In the genomic region with DNA sequence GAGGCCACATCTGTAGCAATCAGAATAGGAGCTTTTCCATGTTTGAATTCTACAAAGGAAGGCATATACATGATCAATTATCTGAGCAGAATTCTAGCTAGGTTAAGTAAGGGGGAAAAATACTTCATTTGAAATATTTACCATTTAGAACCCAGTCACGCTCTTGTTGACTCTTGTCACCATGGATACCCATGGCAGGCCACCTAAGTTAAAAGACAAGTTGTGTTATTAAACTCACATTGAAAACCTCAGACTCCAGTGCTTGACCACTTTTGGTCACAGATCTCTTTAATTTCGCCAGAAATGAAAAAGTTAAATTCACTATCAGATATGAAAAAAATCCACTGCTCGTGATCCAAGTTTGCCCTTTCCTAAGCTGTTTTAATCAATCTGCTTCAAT, we compare ENCODE assay signal across 13 cellular contexts. TPM values are rescaled to one million over a fixed set of nuclear protein-coding genes. Genes with fewer than 3 reads are reported as not detected.
DNase-seq lines count a peak whose midpoint lies in the region; ATAC-seq and TF ChIP-seq lines count a peak whose summit lies in the region.
"Had no signal": no experiment of that assay in that cellular context is flagged by ENCODE, and none has a peak within 500 bp of the region (broad histone marks: within the 10 kb centered on the region; RNA-seq: fewer than 3 reads in every experiment).

No MANE protein-coding gene starts in this region.

- no peaks in the 10 kb centered on the region for H3K27me3 ChIP-seq in RWPE2 (ENCODE audit: insufficient read depth, poor library complexity, severe bottlenecking)
- no peaks in the 10 kb centered on the region for H3K27me3 ChIP-seq in psoas muscle (ENCODE audit: insufficient read depth in 3 of 3, low read length in 2 of 3)
- H3K27me3 ChIP-seq in prostate gland (replicated peaks; ENCODE audit: insufficient read depth): no peaks in the 10 kb centered on the region

- peaks cover 86% of the 10 kb centered on the region for H3K36me3 Mint-ChIP-seq in activated CD4-positive, alpha-beta T cell treated with anti-CD3 and anti-CD28 coated beads, Interleukin-2, amount 10 ng/mL, durations not matched to agents 24 days and 14 days (ENCODE audit: low read depth)

- no peak for DNase-seq in activated CD4-positive, alpha-beta T cell treated with anti-CD3 and anti-CD28 coated beads, Interleukin-2, amount 10 ng/mL, durations not matched to agents 24 days and 14 days
- no peak for DNase-seq in activated CD4-positive, alpha-beta T cell treated with anti-CD3 and anti-CD28 coated beads for 48 hours
- no peak for DNase-seq in RWPE2 (ENCODE audit: low spot score)
- peak; percentile 5 for DNase-seq in dermis blood vessel endothelial cell
- no peak for DNase-seq in psoas muscle
- DNase-seq in HEK293T (ENCODE audit: extremely low spot score): no peak
- no peak for DNase-seq in prostate gland (ENCODE audit: low spot score)
- no peak for DNase-seq in G401 (ENCODE audit: low spot score)
- DNase-seq: left cardiac atrium; NCI-H524 treated with DMSO at 0.1 percent for 48 hours; nucleus accumbens; stimulated activated CD4-positive, alpha-beta T cell treated with anti-CD3 and anti-CD28 coated beads, Interleukin-4, amount 100 ng/mL, for 24 hours had no signal

- H3K4me3 ChIP-seq in RWPE2 (ENCODE audit: severe bottlenecking): no peak overlapping the region
- peak overlapping the region; percentile 1 for H3K4me3 ChIP-seq in psoas muscle
- no peak overlapping the region for H3K4me3 ChIP-seq in prostate gland
- H3K4me3 ChIP-seq: thoracic aorta had no signal

- no peaks in the 10 kb centered on the region for H3K27me3 Mint-ChIP-seq in activated CD4-positive, alpha-beta T cell treated with anti-CD3 and anti-CD28 coated beads, Interleukin-2, amount 10 ng/mL, durations not matched to agents 24 days and 14 days

- 80 to 81% (median 80%) methylated on average over 3 of the region's 3 CpGs for WGBS in psoas muscle, 3 donors
- 70% methylated on average over 3 of the region's 3 CpGs for WGBS in prostate gland

- no peak for TF ChIP-seq POLR2A in prostate gland (IDR thresholded peaks at IDR 0.05)

- H3K4me1 Mint-ChIP-seq in activated CD4-positive, alpha-beta T cell treated with anti-CD3 and anti-CD28 coated beads, Interleukin-2, amount 10 ng/mL, durations not matched to agents 24 days and 14 days: peaks cover 67% of the 10 kb centered on the region

- peaks cover 28% of the 10 kb centered on the region for H3K4me1 ChIP-seq in RWPE2 (ENCODE audit: insufficient read depth, poor library complexity, severe bottlenecking)
- peaks cover 40% of the 10 kb centered on the region for H3K4me1 ChIP-seq in psoas muscle
- H3K4me1 ChIP-seq in prostate gland (replicated peaks): peaks cover 17% of the 10 kb centered on the region

- intact Hi-C loops in activated CD4-positive, alpha-beta T cell treated with anti-CD3 and anti-CD28 coated beads, Interleukin-2, amount 10 ng/mL, durations not matched to agents 24 days and 14 days (cut with micrococcal nuclease): loop anchor here (10.0 kb wide), 2 partner anchors 473 to 477 kb away; partner anchors contain the start of gene ICAM2
- intact Hi-C loops in psoas muscle (cut with DNase I): no loop called here
- intact Hi-C loops in prostate gland (cut with DNase I): loop anchor here (5.0 to 10.0 kb wide), 2 partner anchors 160 to 177 kb away; partner anchors contain the start of gene SMURF2

- H3K27ac Mint-ChIP-seq in activated CD4-positive, alpha-beta T cell treated with anti-CD3 and anti-CD28 coated beads, Interleukin-2, amount 10 ng/mL, durations not matched to agents 24 days and 14 days: peak overlapping the region; percentile 10

- no peak overlapping the region for H3K4me3 Mint-ChIP-seq in activated CD4-positive, alpha-beta T cell treated with anti-CD3 and anti-CD28 coated beads, Interleukin-2, amount 10 ng/mL, durations not matched to agents 24 days and 14 days

- no peaks in the 10 kb centered on the region for H3K9me3 Mint-ChIP-seq in activated CD4-positive, alpha-beta T cell treated with anti-CD3 and anti-CD28 coated beads, Interleukin-2, amount 10 ng/mL, durations not matched to agents 24 days and 14 days

- POLR2A ChIA-PET in HEK293T (lab: Yijun Ruan, JAX): interaction anchor here (1.5 to 1.8 kb wide), 2 partner anchors 9 to 10 kb away, joined by 5 to 6 read pairs; no protein-coding TSS in a partner anchor

- peaks cover 86% of the 10 kb centered on the region for H3K36me3 ChIP-seq in RWPE2 (ENCODE audit: low read depth)
- peaks cover 36 to 76% of the 10 kb centered on the region in 2 donors for H3K36me3 ChIP-seq in psoas muscle (ENCODE audit: insufficient read depth in 1 of 2, low read depth in 1 of 2)
- peaks cover 23 to 27% of the 10 kb centered on the region in 2 donors for H3K36me3 ChIP-seq in prostate gland

- H3K27ac ChIP-seq in RWPE2 (ENCODE audit: poor library complexity, severe bottlenecking) (peak overlapping the region; percentile 13), psoas muscle (no peak overlapping the region), prostate gland (no peak overlapping the region)
- H3K27ac ChIP-seq: thoracic aorta had no signal

- in situ Hi-C loops in G401 (cut with HindIII; ENCODE audit: low sequenced_read_pairs): no loop called here

- CTCF ChIA-PET in HEK293T (lab: Yijun Ruan, JAX): interaction anchor here (0.6 kb wide), 1 partner anchor 147 kb away, joined by 3 read pairs; no protein-coding TSS in a partner anchor

- ATAC-seq in RWPE2 (ENCODE audit: low read depth) (no peak), psoas muscle (no peak)
- ATAC-seq: left cardiac atrium had no signal

- H3K9me3 ChIP-seq in RWPE2 (ENCODE audit: severe bottlenecking): no peaks in the 10 kb centered on the region
- H3K9me3 ChIP-seq in psoas muscle: no peaks in the 10 kb centered on the region
- H3K9me3 ChIP-seq in prostate gland: no peaks in the 10 kb centered on the region
- H3K9me3 ChIP-seq: thoracic aorta had no signal

- TF ChIP-seq CTCF in RWPE2 (IDR thresholded peaks at IDR 0.05; ENCODE audit: poor library complexity, severe bottlenecking) (no peak), psoas muscle (IDR thresholded peaks at IDR 0.05) (no peak), prostate gland (IDR thresholded peaks at IDR 0.05) (no peak)

TF ChIP-seq in HEK293T, 16 proteins besides CTCF, POLR2A, EP300 and RAD21:
- TF ChIP-seq SUZ12 (IDR thresholded peaks at IDR 0.05) (no peak), ZNF384 (IDR thresholded peaks at IDR 0.05) (no peak), L3MBTL2 (conservative IDR thresholded peaks at IDR 0.05) (no peak), ELF4 (IDR thresholded peaks at IDR 0.05) (no peak), NFRKB (IDR thresholded peaks at IDR 0.05) (no peak), HDGF (IDR thresholded peaks at IDR 0.05; ENCODE audit: borderline replicate concordance) (no peak), FOXM1 (IDR thresholded peaks at IDR 0.05; ENCODE audit: borderline replicate concordance) (no peak)

RNA-seq across cellular contexts. Expression of gene DDX5, which starts 4.1 kb away (rescaled TPM):
- 844 and 861 TPM in 2 replicates for total RNA-seq in activated CD4-positive, alpha-beta T cell treated with anti-CD3 and anti-CD28 coated beads, Interleukin-2, amount 10 ng/mL, durations not matched to agents 24 days and 14 days
- 520 and 574 TPM in 2 replicates for total RNA-seq in dermis blood vessel endothelial cell
- 100 to 1,000 TPM; 168 to 497 (median 345) TPM for total RNA-seq in psoas muscle
- 100 to 1,000 TPM; 122 to 272 (median 135) TPM for polyA plus RNA-seq in psoas muscle
- total RNA-seq in prostate gland: 1,000 to 10,000 TPM; 1,009 to 1,102 TPM
- total RNA-seq in G401 (2014; rRNA removed; shearing (Covaris generic)): 397 and 498 TPM in 2 replicates

RNA-seq across cellular contexts. Expression of gene CEP95, which starts 4.8 kb away (rescaled TPM):
- total RNA-seq in activated CD4-positive, alpha-beta T cell treated with anti-CD3 and anti-CD28 coated beads, Interleukin-2, amount 10 ng/mL, durations not matched to agents 24 days and 14 days: 42.9 and 48.3 TPM in 2 replicates
- 16.1 and 23.1 TPM in 2 replicates for total RNA-seq in dermis blood vessel endothelial cell
- total RNA-seq in psoas muscle: 10 to 100 TPM in 3 of 4 donors, 1 to 10 TPM in 1; 9.3 to 21.7 (median 11.6) TPM
- 10 to 100 TPM; 15.7 to 17.4 (median 17.1) TPM for polyA plus RNA-seq in psoas muscle
- 10 to 100 TPM; 26.8 to 50.6 TPM for total RNA-seq in prostate gland
- total RNA-seq in G401 (2014; rRNA removed; shearing (Covaris generic)): 17.5 and 22.0 TPM in 2 replicates

RNA-seq across cellular contexts. Expression of gene POLG2, which starts 5.2 kb away (rescaled TPM):
- 36.3 and 37.1 TPM in 2 replicates for total RNA-seq in activated CD4-positive, alpha-beta T cell treated with anti-CD3 and anti-CD28 coated beads, Interleukin-2, amount 10 ng/mL, durations not matched to agents 24 days and 14 days
- total RNA-seq in dermis blood vessel endothelial cell: 5.9 and 8.7 TPM in 2 replicates
- total RNA-seq in psoas muscle: 1 to 10 TPM; 4.5 to 8.1 (median 6.1) TPM
- polyA plus RNA-seq in psoas muscle: 10 to 100 TPM in 1 of 3 donors, 1 to 10 TPM in 2; 4.1 to 12.2 (median 9.4) TPM
- total RNA-seq in prostate gland: 1 to 10 TPM; 5.3 to 9.7 TPM
- 7.3 and 18.5 TPM in 2 replicates for total RNA-seq in G401 (2014; rRNA removed; shearing (Covaris generic))

RNA-seq across cellular contexts. Expression of gene MILR1, which starts 53.1 kb away (rescaled TPM):
- 0.28 TPM in 1 of 2 replicates, not detected in the other for total RNA-seq in activated CD4-positive, alpha-beta T cell treated with anti-CD3 and anti-CD28 coated beads, Interleukin-2, amount 10 ng/mL, durations not matched to agents 24 days and 14 days
- total RNA-seq in dermis blood vessel endothelial cell (2.7 and 3.2 TPM in 2 replicates), psoas muscle (1 to 10 TPM in 3 of 4 donors, under 1 TPM in 1; 0.95 to 1.3 (median 1.1) TPM), prostate gland (1 to 10 TPM in 1 of 2 donors, under 1 TPM in 1; 0.77 to 4.3 TPM)
- polyA plus RNA-seq in psoas muscle: 1 to 10 TPM in 2 of 3 donors, under 1 TPM in 1; 0.61 to 1.2 (median 1.1) TPM
- total RNA-seq in G401 (2014; rRNA removed; shearing (Covaris generic)): not detected in 2 replicates

Comparison
In these comparisons a context has a peak if more than half of its experiments do, and no peak if none do; other contexts are left out.
1. intact Hi-C loops: an anchor here in activated CD4-positive, alpha-beta T cell treated with anti-CD3 and anti-CD28 coated beads, Interleukin-2, amount 10 ng/mL, durations not matched to agents 24 days and 14 days (10.0 kb wide) and prostate gland (5.0 to 10.0 kb wide); none called in psoas muscle.